In the genomic region with DNA sequence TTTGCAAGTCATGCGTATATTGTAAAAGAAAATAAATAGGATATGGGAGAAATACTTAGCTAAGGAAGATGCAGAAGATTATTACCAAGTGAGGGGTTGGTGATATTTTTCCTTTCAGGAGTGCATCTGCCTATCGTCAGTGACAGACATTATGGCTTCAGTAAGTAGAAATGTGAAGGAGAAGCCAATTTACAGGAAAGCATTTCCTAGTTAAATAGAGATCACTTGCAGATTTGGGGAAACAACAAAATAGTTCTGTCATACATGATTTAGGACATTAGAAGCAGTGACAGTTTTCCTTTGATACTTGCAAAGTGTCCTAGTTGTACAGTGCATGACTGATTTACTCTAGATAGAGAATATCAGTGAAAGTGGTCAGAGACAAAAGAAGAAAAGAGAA, we compare ENCODE assay signal across 8 cellular contexts.
"Had no signal": no experiment of that assay in that cellular context is flagged by ENCODE, and none has a peak within 500 bp of the region (broad histone marks: within the 10 kb centered on the region; RNA-seq: fewer than 3 reads in every experiment).

No MANE protein-coding gene starts in this region.

- H3K27ac ChIP-seq: GM23248 had no signal

- H3K4me3 Mint-ChIP-seq: IgD-negative memory B cell had no signal

- H3K27me3 Mint-ChIP-seq: IgD-negative memory B cell had no signal

- H3K36me3 Mint-ChIP-seq: IgD-negative memory B cell had no signal

- H3K4me3 ChIP-seq: GM23248, HAP-1 had no signal

- H3K36me3 ChIP-seq: HAP-1 had no signal

- H3K4me1 ChIP-seq: HAP-1 had no signal

- FAIRE-seq: HTR-8/SVneo had no signal

- DNase-seq: GM23248, GOT3, H7, KBM-7 had no signal

- ATAC-seq: HCT116 had no signal

- H3K9ac ChIP-seq: GM23248 had no signal

- H3K27ac Mint-ChIP-seq: IgD-negative memory B cell had no signal

- H2AFZ ChIP-seq: GM23248 had no signal

- H3K9me3 ChIP-seq: HAP-1 had no signal

- H3K4me1 Mint-ChIP-seq: IgD-negative memory B cell had no signal
